25 cellular contexts compared by ENCODE assay signal in genomic region chr13:91632071-91632470, GRCh38.
"Had no signal": no experiment of that assay in that cellular context is flagged by ENCODE, and none has a peak within 500 bp of the region (broad histone marks: within the 10 kb centered on the region; RNA-seq: fewer than 3 reads in every experiment).

No MANE protein-coding gene starts in this region.

- H3K36me3 ChIP-seq: cardiac muscle cell, ovary, right atrium auricular region, suprapubic skin, tibial nerve had no signal

- H3K9me3 ChIP-seq: ovary, psoas muscle, right atrium auricular region, suprapubic skin, tibial nerve had no signal

- H3K4me1 Mint-ChIP-seq: activated naive CD4-positive, alpha-beta T cell treated with anti-CD3 and anti-CD28 coated beads, Interleukin-2, amount 10 ng/mL, durations not matched to agents 7 days and 5 days; endodermal cell; natural killer cell had no signal

- H2AFZ ChIP-seq: hepatocyte had no signal

- H3K27ac ChIP-seq: cardiac muscle cell, epithelial cell of prostate, hepatocyte, ovary, psoas muscle, right atrium auricular region, suprapubic skin, tibial nerve had no signal

- DNase-seq: activated CD4-positive, alpha-beta memory T cell treated with anti-CD3 and anti-CD28 coated beads for 36 hours; activated CD4-positive, alpha-beta T cell treated with anti-CD3 and anti-CD28 coated beads for 4 hours; activated CD4-positive, CD25-positive, alpha-beta regulatory T cell; activated effector memory CD4-positive, alpha-beta T cell treated with anti-CD3 and anti-CD28 coated beads, Interleukin-2, amount 50 U/mL, for 16 hours; activated naive CD4-positive, alpha-beta T cell treated with anti-CD3 and anti-CD28 coated beads, Interleukin-2, amount 10 ng/mL, durations not matched to agents 7 days and 5 days; amygdala; cortex of kidney; endodermal cell; glutamatergic neuron; kidney glomerular epithelial cell; left ventricle myocardium superior; midbrain; natural killer cell; ovary; psoas muscle; stimulated activated CD4-positive, alpha-beta T cell treated with anti-CD3 and anti-CD28 coated beads, Interleukin-4, amount 100 ng/mL, for 24 hours had no signal

- H3K9me3 Mint-ChIP-seq: activated CD4-positive, alpha-beta memory T cell treated with anti-CD3 and anti-CD28 coated beads for 36 hours; activated naive CD4-positive, alpha-beta T cell treated with anti-CD3 and anti-CD28 coated beads, Interleukin-2, amount 10 ng/mL, durations not matched to agents 7 days and 5 days; endodermal cell; stimulated activated naive CD8-positive, alpha-beta T cell treated with anti-CD3 and anti-CD28 coated beads, Interleukin-15, Interleukin-2, amounts not matched to agents 100 ng/mL and 50 ng/mL, for 24 hours; T-helper 1 cell treated with Interleukin-12 subunit alpha and Interleukin-12 subunit beta and Interleukin-4 antibody, amounts not matched to agents 30 μg/mL and 1 μg/mL, for 36 hours had no signal

- FAIRE-seq: frontal cortex had no signal

- H3K4me1 ChIP-seq: psoas muscle, right atrium auricular region, suprapubic skin, tibial nerve had no signal

- H3K36me3 Mint-ChIP-seq: activated CD4-positive, alpha-beta memory T cell treated with anti-CD3 and anti-CD28 coated beads for 36 hours; activated naive CD4-positive, alpha-beta T cell treated with anti-CD3 and anti-CD28 coated beads, Interleukin-2, amount 10 ng/mL, durations not matched to agents 7 days and 5 days; natural killer cell had no signal

- H3K27me3 Mint-ChIP-seq: activated CD4-positive, alpha-beta memory T cell treated with anti-CD3 and anti-CD28 coated beads for 36 hours; activated naive CD4-positive, alpha-beta T cell treated with anti-CD3 and anti-CD28 coated beads, Interleukin-2, amount 10 ng/mL, durations not matched to agents 7 days and 5 days; stimulated activated naive CD8-positive, alpha-beta T cell treated with anti-CD3 and anti-CD28 coated beads, Interleukin-15, Interleukin-2, amounts not matched to agents 100 ng/mL and 50 ng/mL, for 24 hours had no signal

- H3K4me3 Mint-ChIP-seq: activated CD4-positive, alpha-beta memory T cell treated with anti-CD3 and anti-CD28 coated beads for 36 hours; activated naive CD4-positive, alpha-beta T cell treated with anti-CD3 and anti-CD28 coated beads, Interleukin-2, amount 10 ng/mL, durations not matched to agents 7 days and 5 days; endodermal cell; natural killer cell; stimulated activated naive CD8-positive, alpha-beta T cell treated with anti-CD3 and anti-CD28 coated beads, Interleukin-15, Interleukin-2, amounts not matched to agents 100 ng/mL and 50 ng/mL, for 24 hours; T-helper 1 cell treated with Interleukin-12 subunit alpha and Interleukin-12 subunit beta and Interleukin-4 antibody, amounts not matched to agents 30 μg/mL and 1 μg/mL, for 36 hours had no signal

- H3K4me2 ChIP-seq: hepatocyte had no signal

- ATAC-seq: left ventricle myocardium superior, natural killer cell, psoas muscle had no signal

- H3K79me2 ChIP-seq: hepatocyte had no signal

- H3K4me3 ChIP-seq: cardiac muscle cell, hepatocyte, ovary, psoas muscle, right atrium auricular region, suprapubic skin, tibial nerve had no signal

- H3K27ac Mint-ChIP-seq: activated CD4-positive, alpha-beta memory T cell treated with anti-CD3 and anti-CD28 coated beads for 36 hours; activated naive CD4-positive, alpha-beta T cell treated with anti-CD3 and anti-CD28 coated beads, Interleukin-2, amount 10 ng/mL, durations not matched to agents 7 days and 5 days; endodermal cell; natural killer cell; stimulated activated naive CD8-positive, alpha-beta T cell treated with anti-CD3 and anti-CD28 coated beads, Interleukin-15, Interleukin-2, amounts not matched to agents 100 ng/mL and 50 ng/mL, for 24 hours; T-helper 1 cell treated with Interleukin-12 subunit alpha and Interleukin-12 subunit beta and Interleukin-4 antibody, amounts not matched to agents 30 μg/mL and 1 μg/mL, for 36 hours had no signal

- H3K27me3 ChIP-seq: cardiac muscle cell, hepatocyte, ovary, right atrium auricular region, suprapubic skin, tibial nerve had no signal
